ENCODE assay signal across 7 cellular contexts in genomic region chr6:34392497-34393190, GRCh38.
A peak's percentile ranks its signal among the peaks of the same experiment; 100 is the strongest.
DNase-seq lines count a peak whose midpoint lies in the region; ATAC-seq and TF ChIP-seq lines count a peak whose summit lies in the region.

NUDT3 (minus strand) TSS chr6:34392669; CDS start chr6:34392362, 307 bp downstream.

- H3K4me3 ChIP-seq in astrocyte of the cerebellum (ENCODE audit: low read depth, low read length) (peak within 1 kb of the TSS; percentile 82), retinal pigment epithelial cell (ENCODE audit: low read length) (peak within 1 kb of the TSS; percentile 70)

- DNase-seq in NCI-H2029 (lab: John Stamatoyannopoulos, UW) (peak; percentile 88), T-helper 22 cell (ENCODE audit: low read depth) (peak; percentile 84), astrocyte of the cerebellum (ENCODE audit: low read depth) (peak; percentile 82), hippocampal formation (lab: John Stamatoyannopoulos, UW) (peak; percentile 93 to 95), retinal pigment epithelial cell (ENCODE audit: low read depth) (peak; percentile 72)

- in situ Hi-C loops in astrocyte of the cerebellum (cut with HindIII; ENCODE audit: low sequenced_read_pairs): no loop called here

- peak; percentile 85 for TF ChIP-seq CTCF in astrocyte of the cerebellum (IDR thresholded peaks at IDR 0.05; ENCODE audit: low read depth, low read length, missing control alignments)
- peak; percentile 78 for TF ChIP-seq CTCF in retinal pigment epithelial cell (conservative IDR thresholded peaks at IDR 0.05; ENCODE audit: low read depth, low read length)

- peak; percentile 72 for TF ChIP-seq POLR2A in GM18505 (IDR thresholded peaks at IDR 0.05; ENCODE audit: borderline replicate concordance, extremely low read depth, insufficient read depth, insufficient read length)

- ATAC-seq in GM18505 (IDR thresholded peaks at IDR 0.05; ENCODE audit: unreplicated experiment) (peak; percentile 80), HG02981 (IDR thresholded peaks at IDR 0.05; ENCODE audit: unreplicated experiment) (peak; percentile 84)

Comparison
In these comparisons a context has a peak if more than half of its experiments do, and no peak if none do; other contexts are left out.
1. Peak in every context shown above with its lines: DNase-seq, ATAC-seq and H3K4me3 ChIP-seq.